20 cellular contexts compared by ENCODE assay signal in genomic region chr19:16013181-16013850, GRCh38.
"Had no signal": no experiment of that assay in that cellular context is flagged by ENCODE, and none has a peak within 500 bp of the region (broad histone marks: within the 10 kb centered on the region; RNA-seq: fewer than 3 reads in every experiment).

No MANE protein-coding gene starts in this region.

- ATAC-seq: esophagus mucosa; heart left ventricle; left colon; naive thymus-derived CD4-positive, alpha-beta T cell had no signal

- H3K27ac ChIP-seq: dorsolateral prefrontal cortex, heart left ventricle, right atrium auricular region, sigmoid colon, skin epidermis, stomach, thoracic aorta, transverse colon had no signal

- H3K36me3 ChIP-seq: heart left ventricle, right atrium auricular region, sigmoid colon, stomach, thoracic aorta, transverse colon had no signal

- H3K4me1 Mint-ChIP-seq: naive thymus-derived CD4-positive, alpha-beta T cell; nephron progenitor cell had no signal

- DNase-seq: cortex of kidney; dorsolateral prefrontal cortex; effector CD8-positive, alpha-beta T cell; heart left ventricle; hippocampal formation; left colon; mesendoderm; naive thymus-derived CD4-positive, alpha-beta T cell; nephron progenitor cell; sigmoid colon; stimulated activated CD4-positive, alpha-beta T cell treated with anti-CD3 and anti-CD28 coated beads, Interleukin-2, amount 100 ng/mL, for 24 hours; stimulated activated naive CD4-positive, alpha-beta T cell; stomach; substantia nigra; transverse colon had no signal

- H3K27me3 ChIP-seq: dorsolateral prefrontal cortex, heart left ventricle, right atrium auricular region, sigmoid colon, stomach, transverse colon had no signal

- H3K4me1 ChIP-seq: heart left ventricle, right atrium auricular region, sigmoid colon, stomach, transverse colon had no signal

- H3K36me3 Mint-ChIP-seq: naive thymus-derived CD4-positive, alpha-beta T cell had no signal

- H3K27ac Mint-ChIP-seq: naive thymus-derived CD4-positive, alpha-beta T cell; nephron progenitor cell had no signal

- H3K9me3 ChIP-seq: heart left ventricle, right atrium auricular region, sigmoid colon, stomach, thoracic aorta, transverse colon had no signal

- H3K4me3 Mint-ChIP-seq: naive thymus-derived CD4-positive, alpha-beta T cell; nephron progenitor cell had no signal

- H3K4me3 ChIP-seq: dorsolateral prefrontal cortex, heart left ventricle, right atrium auricular region, sigmoid colon, skin epidermis, stomach, thoracic aorta, transverse colon had no signal

- FAIRE-seq: frontal cortex had no signal
